Comparison of ENCODE assay signal across 2 cellular contexts in genomic region chr11:69978841-69979614, GRCh38.
TF ChIP-seq lines count a peak whose summit lies in the region.

No MANE protein-coding gene starts in this region.

TF ChIP-seq in liver, 16 proteins besides CTCF, POLR2A, EP300 and RAD21 (continued from another document):
- TF ChIP-seq ATF3 (IDR thresholded peaks at IDR 0.05): no peak
- TF ChIP-seq YY1 (IDR thresholded peaks at IDR 0.05): peak; percentile 89
- TF ChIP-seq FOXA1 (IDR thresholded peaks at IDR 0.05): no peak
- no peak for TF ChIP-seq NR2F2 (IDR thresholded peaks at IDR 0.05)
- TF ChIP-seq JUND (IDR thresholded peaks at IDR 0.05): peak; percentile 33 to 54
- peak; percentile 39 for TF ChIP-seq REST (IDR thresholded peaks at IDR 0.05)
- TF ChIP-seq MAX (IDR thresholded peaks at IDR 0.05): peak; percentile 49
- TF ChIP-seq EGR1 (IDR thresholded peaks at IDR 0.05; ENCODE audit: low read depth in 2 of 2): no peak
- peak; percentile 80 to 86 for TF ChIP-seq HNF4A (conservative IDR thresholded peaks at IDR 0.05)
- TF ChIP-seq ZBTB33 (IDR thresholded peaks at IDR 0.05): peak; percentile 59
TF ChIP-seq in liver: peak in this region for 9.

TF ChIP-seq in HepG2, 621 proteins besides CTCF, POLR2A, EP300 and RAD21 (continued from another document):
- TF ChIP-seq GMEB2 (CRISPR knock-in tag; IDR thresholded peaks at IDR 0.05; ENCODE audit: low read depth) (no peak), PPARG (CRISPR knock-in tag; conservative IDR thresholded peaks at IDR 0.05) (no peak), ZNF83 (CRISPR knock-in tag; IDR thresholded peaks at IDR 0.05; ENCODE audit: borderline replicate concordance) (no peak), ZBTB26 (CRISPR knock-in tag; IDR thresholded peaks at IDR 0.05; ENCODE audit: borderline replicate concordance) (no peak), ZNF503 (CRISPR knock-in tag; IDR thresholded peaks at IDR 0.05) (no peak), CHD2 (IDR thresholded peaks at IDR 0.05; ENCODE audit: low read depth, low read length) (no peak), NR1H2 (CRISPR knock-in tag; IDR thresholded peaks at IDR 0.05; ENCODE audit: borderline replicate concordance, low read depth) (no peak), PHF5A (CRISPR knock-in tag; IDR thresholded peaks at IDR 0.05; ENCODE audit: low read depth, unreplicated experiment) (no peak), ZSCAN22 (CRISPR knock-in tag; IDR thresholded peaks at IDR 0.05) (no peak), THRA (CRISPR knock-in tag; IDR thresholded peaks at IDR 0.05; ENCODE audit: borderline replicate concordance) (no peak), IKZF5 (CRISPR knock-in tag; IDR thresholded peaks at IDR 0.05) (no peak)
TF ChIP-seq in HepG2: peak in this region for 0.
